ENCODE assay signal across 8 cellular contexts in the genomic region with DNA sequence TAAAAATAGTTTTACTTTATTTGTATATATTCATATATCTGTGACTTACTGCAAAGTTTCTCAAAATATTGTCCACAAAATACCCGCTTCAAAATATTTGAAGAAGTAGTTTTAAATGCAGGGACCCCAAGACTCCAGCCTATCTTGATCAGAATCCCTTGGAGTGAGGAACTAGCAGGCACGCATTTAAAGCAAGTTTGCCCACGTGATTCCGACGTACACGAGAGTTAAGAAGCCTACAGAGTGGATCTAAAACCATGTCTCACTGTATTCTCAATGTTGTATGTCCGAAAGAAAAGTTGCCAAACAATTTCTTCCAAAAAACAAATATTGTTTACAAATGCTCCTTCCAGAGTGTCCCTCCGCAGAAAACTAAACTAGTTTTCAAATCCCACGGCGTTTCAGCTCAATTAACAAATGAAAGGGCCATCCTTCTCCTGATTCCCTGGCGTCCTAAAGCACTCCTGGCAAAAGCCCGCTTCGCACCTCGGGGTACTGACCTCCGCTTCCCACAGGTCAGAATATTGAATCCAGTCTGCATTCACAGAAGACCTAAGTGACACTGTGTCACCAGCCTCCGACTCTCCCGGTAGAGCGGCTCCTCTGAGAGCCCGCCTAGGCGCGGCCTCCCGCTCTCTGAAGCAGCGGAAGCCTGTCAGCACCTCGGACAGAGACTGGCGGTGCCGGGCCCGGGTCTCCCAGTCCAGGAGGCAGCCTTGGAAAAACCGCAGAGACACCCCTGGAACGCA.
DNase-seq lines count a peak whose midpoint lies in the region; ATAC-seq and TF ChIP-seq lines count a peak whose summit lies in the region.

No MANE protein-coding gene starts in this region.

- H3K27me3 ChIP-seq in adipocyte (replicated peaks; ENCODE audit: control insufficient read depth, insufficient read depth, low read length): peaks cover 33% of the 10 kb centered on the region
- H3K27me3 ChIP-seq in iPS-15b (ENCODE audit: control insufficient read depth, insufficient read depth, low read length): peaks cover 2% of the 10 kb centered on the region

- no peak overlapping the region for H3K9ac ChIP-seq in adipocyte (ENCODE audit: low read length)
- peak overlapping the region; percentile 42 for H3K9ac ChIP-seq in iPS-15b (ENCODE audit: low read depth, low read length)

- H3K36me3 ChIP-seq in adipocyte (ENCODE audit: control insufficient read depth, insufficient read depth, low read length, severe bottlenecking) (no peaks in the 10 kb centered on the region), iPS-15b (ENCODE audit: control insufficient read depth, insufficient read depth, low read length) (no peaks in the 10 kb centered on the region)

- no peak for TF ChIP-seq CTCF in retinal pigment epithelial cell (conservative IDR thresholded peaks at IDR 0.05; ENCODE audit: low read depth, low read length)

- H3K4me1 ChIP-seq in adipocyte (ENCODE audit: control insufficient read depth, insufficient read depth, low read length) (no peaks in the 10 kb centered on the region), iPS-15b (ENCODE audit: control insufficient read depth, insufficient read depth, low read length) (peaks cover 46% of the 10 kb centered on the region)

- H3K4me3 ChIP-seq in adipocyte (ENCODE audit: low read length): peak overlapping the region; percentile 17
- H3K4me3 ChIP-seq in iPS-15b (ENCODE audit: low read depth, low read length): peak overlapping the region; percentile 84
- H3K4me3 ChIP-seq in retinal pigment epithelial cell (ENCODE audit: low read length): peak overlapping the region; percentile 25

- ATAC-seq in HG02571 (IDR thresholded peaks at IDR 0.05; ENCODE audit: unreplicated experiment): no peak
- ATAC-seq in HG03457 (IDR thresholded peaks at IDR 0.05; ENCODE audit: unreplicated experiment): no peak

- H3K9me3 ChIP-seq in adipocyte (ENCODE audit: control insufficient read depth, low read length) (no peaks in the 10 kb centered on the region), iPS-15b (ENCODE audit: control insufficient read depth, insufficient read depth, low read length) (no peaks in the 10 kb centered on the region)

- DNase-seq in NCI-H1105 treated with DMSO at 0.1 percent for 48 hours (lab: John Stamatoyannopoulos, UW): peak; percentile 5
- no peak for DNase-seq in NCI-H1105 (lab: John Stamatoyannopoulos, UW)
- DNase-seq in adipocyte (ENCODE audit: low read depth): peak; percentile 8
- no peak for DNase-seq in retinal pigment epithelial cell (ENCODE audit: low read depth)
- DNase-seq in NCI-H1048 (lab: John Stamatoyannopoulos, UW): no peak

Comparison
In these comparisons a context has a peak if more than half of its experiments do, and no peak if none do; other contexts are left out.
1. DNase-seq: peak in NCI-H1105 treated with DMSO at 0.1 percent for 48 hours (single experiment) and adipocyte (single experiment); none in NCI-H1105 (single experiment), retinal pigment epithelial cell (single experiment) and NCI-H1048 (single experiment).
2. H3K4me3 ChIP-seq: peak in every context shown above with its lines; median percentile 84 in iPS-15b; 25 in retinal pigment epithelial cell; 17 in adipocyte.